ENCODE assay signal across 1 cellular context in the genomic region with DNA sequence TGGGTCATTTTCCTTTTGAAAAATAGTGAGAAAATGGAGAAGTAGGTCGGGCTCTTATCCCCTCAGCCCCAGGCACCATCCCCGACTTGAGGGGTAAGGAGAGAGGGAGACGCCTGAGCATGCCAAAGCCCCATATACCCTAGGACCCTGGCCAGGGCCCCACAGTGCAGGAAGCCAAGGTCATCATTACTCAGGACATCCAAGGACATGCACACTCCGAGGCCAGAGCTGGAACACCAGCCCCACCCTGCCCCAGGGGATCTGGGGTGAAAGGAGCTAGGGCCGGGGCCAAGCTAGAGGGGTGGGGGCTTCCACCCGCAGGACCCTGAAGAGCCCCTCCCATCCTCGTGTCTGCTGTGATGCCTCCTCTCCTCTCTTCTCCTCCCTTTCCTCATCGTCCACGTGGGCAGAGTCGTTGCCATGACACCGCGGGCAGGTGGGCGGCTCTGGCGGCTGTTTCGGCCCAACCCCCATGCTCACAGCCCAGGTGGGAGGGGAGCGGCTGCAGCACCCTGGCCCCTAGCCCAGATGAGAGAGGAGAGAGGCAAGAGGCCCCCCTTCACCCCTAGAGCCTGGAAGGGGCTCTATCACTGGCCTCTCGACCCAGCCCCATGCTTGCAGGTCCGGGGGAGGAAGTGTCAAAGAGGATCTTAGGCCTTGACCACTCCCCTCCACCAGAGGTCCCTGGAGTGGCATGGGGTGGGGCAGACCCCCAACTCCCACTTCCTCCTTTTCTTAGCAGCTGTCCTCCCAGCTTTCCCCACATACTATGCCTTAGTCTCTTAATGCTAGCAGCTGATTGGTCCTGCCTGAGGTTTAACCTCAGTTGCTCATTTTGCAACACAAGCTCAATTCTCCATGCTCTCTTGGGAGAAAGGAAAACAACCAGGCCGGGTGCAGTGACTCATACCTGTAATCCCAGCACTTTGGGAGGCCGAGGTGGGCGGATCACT.
TF ChIP-seq lines count a peak whose summit lies in the region.

No MANE protein-coding gene starts in this region.

TF ChIP-seq in IMR-90, 13 proteins besides CTCF, POLR2A, EP300 and RAD21:
- TF ChIP-seq, protein P1, sequence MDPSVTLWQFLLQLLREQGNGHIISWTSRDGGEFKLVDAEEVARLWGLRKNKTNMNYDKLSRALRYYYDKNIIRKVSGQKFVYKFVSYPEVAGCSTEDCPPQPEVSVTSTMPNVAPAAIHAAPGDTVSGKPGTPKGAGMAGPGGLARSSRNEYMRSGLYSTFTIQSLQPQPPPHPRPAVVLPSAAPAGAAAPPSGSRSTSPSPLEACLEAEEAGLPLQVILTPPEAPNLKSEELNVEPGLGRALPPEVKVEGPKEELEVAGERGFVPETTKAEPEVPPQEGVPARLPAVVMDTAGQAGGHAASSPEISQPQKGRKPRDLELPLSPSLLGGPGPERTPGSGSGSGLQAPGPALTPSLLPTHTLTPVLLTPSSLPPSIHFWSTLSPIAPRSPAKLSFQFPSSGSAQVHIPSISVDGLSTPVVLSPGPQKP (IDR thresholded peaks at IDR 0.05; ENCODE audit: borderline replicate concordance, low read depth, low read length) = no peak
- TF ChIP-seq SMC3 (IDR thresholded peaks at IDR 0.05; ENCODE audit: low read depth, low read length) = no peak
- TF ChIP-seq MAFK (IDR thresholded peaks at IDR 0.05; ENCODE audit: low read depth, low read length) = no peak
- TF ChIP-seq CEBPB (IDR thresholded peaks at IDR 0.05; ENCODE audit: low read depth, low read length) = no peak
- no peak for TF ChIP-seq RFX5 (IDR thresholded peaks at IDR 0.05; ENCODE audit: low read depth, low read length)
- TF ChIP-seq CHD1 (IDR thresholded peaks at IDR 0.05; ENCODE audit: low read depth, low read length) = no peak
TF ChIP-seq in IMR-90: peak in this region for 0.
